ENCODE assay signal across 25 cellular contexts in the genomic region with DNA sequence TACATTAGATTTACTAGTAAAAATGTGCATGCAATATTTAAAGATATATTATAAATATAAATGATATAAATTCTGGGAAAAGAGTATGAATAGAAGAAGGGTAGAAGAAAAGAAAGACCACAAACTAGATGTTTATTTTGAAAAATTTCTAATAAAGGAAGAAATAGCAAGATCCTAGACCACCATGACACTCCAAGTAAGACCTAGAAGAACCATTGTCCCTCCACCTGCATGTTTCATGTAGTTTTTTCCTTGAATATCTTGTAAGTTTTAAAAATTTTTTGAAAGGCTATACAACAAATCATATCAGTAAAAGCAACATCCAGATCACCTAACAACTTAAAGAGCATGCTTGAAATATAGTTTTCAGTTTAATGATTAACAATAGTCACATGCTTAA.
"Had no signal": no experiment of that assay in that cellular context is flagged by ENCODE, and none has a peak within 500 bp of the region (broad histone marks: within the 10 kb centered on the region; RNA-seq: fewer than 3 reads in every experiment).

No MANE protein-coding gene starts in this region.

- H3K36me3 ChIP-seq: left lung, neural progenitor cell, spleen, thoracic aorta, upper lobe of left lung had no signal

- H3K4me3 ChIP-seq: hepatocyte, left lung, neural progenitor cell, spleen, thoracic aorta, upper lobe of left lung had no signal

- ATAC-seq: activated CD4-positive, alpha-beta T cell treated with anti-CD3 and anti-CD28 coated beads for 36 hours; activated naive CD4-positive, alpha-beta T cell treated with anti-CD3 and anti-CD28 coated beads, Interleukin-2, amount 50 U/mL, for 72 hours; activated T-helper 17 cell treated with anti-CD3 and anti-CD28 coated beads, Interleukin-2, amount 50 U/mL, for 72 hours; left lung; naive thymus-derived CD8-positive, alpha-beta T cell; sciatic nerve had no signal

- H3K27ac ChIP-seq: hepatocyte, left lung, neural progenitor cell, spleen, thoracic aorta, upper lobe of left lung had no signal

- H3K9me3 Mint-ChIP-seq: activated T-helper 17 cell treated with anti-CD3 and anti-CD28 coated beads, Interleukin-2, amount 50 U/mL, for 72 hours had no signal

- H2AFZ ChIP-seq: hepatocyte, neural progenitor cell had no signal

- H3K4me2 ChIP-seq: neural progenitor cell had no signal

- H3K27me3 ChIP-seq: hepatocyte, left lung, neural progenitor cell, spleen, upper lobe of left lung had no signal

- H3K9ac ChIP-seq: neural progenitor cell had no signal

- DNase-seq: activated CD4-positive, alpha-beta T cell treated with anti-CD3 and anti-CD28 coated beads for 36 hours; activated CD4-positive, alpha-beta T cell treated with anti-CD3 and anti-CD28 coated beads, Interleukin-2, amount 50 U/mL, for 4 hours; activated CD8-positive, alpha-beta memory T cell treated with anti-CD3 and anti-CD28 coated beads for 24 hours; activated CD8-positive, alpha-beta memory T cell treated with anti-CD3 and anti-CD28 coated beads, Interleukin-2, amount 50 U/mL, for 4 hours; activated T-cell treated with anti-CD3 and anti-CD28 coated beads, Interleukin-2, amount 50 U/mL, for 24 hours; aorta; cortex of kidney; erythroblast; foreskin melanocyte; glutamatergic neuron; immature natural killer cell; kidney glomerular epithelial cell; left lung; naive thymus-derived CD8-positive, alpha-beta T cell; spleen; stimulated activated CD4-positive, alpha-beta T cell treated with anti-CD3 and anti-CD28 coated beads, Interleukin-4, amount 100 ng/mL, for 1 hour; stimulated activated naive CD4-positive, alpha-beta T cell treated with Interleukin-2 at 50 U/mL for 16 hours; upper lobe of left lung had no signal

- H3K27ac Mint-ChIP-seq: activated CD4-positive, alpha-beta T cell treated with anti-CD3 and anti-CD28 coated beads for 36 hours; activated naive CD4-positive, alpha-beta T cell treated with anti-CD3 and anti-CD28 coated beads, Interleukin-2, amount 50 U/mL, for 72 hours; activated T-cell treated with anti-CD3 and anti-CD28 coated beads, Interleukin-2, amount 50 U/mL, for 24 hours; activated T-helper 17 cell treated with anti-CD3 and anti-CD28 coated beads, Interleukin-2, amount 50 U/mL, for 72 hours; immature natural killer cell; naive thymus-derived CD8-positive, alpha-beta T cell; neural progenitor cell; T-helper 2 cell treated with Interferon-gamma antibody and Interleukin-4, amounts not matched to agents 5 μg/mL and 100 μg/mL, for 36 hours had no signal

- H3K4me1 Mint-ChIP-seq: activated T-helper 17 cell treated with anti-CD3 and anti-CD28 coated beads, Interleukin-2, amount 50 U/mL, for 72 hours; immature natural killer cell; naive thymus-derived CD8-positive, alpha-beta T cell had no signal

- H3K4me3 Mint-ChIP-seq: activated CD4-positive, alpha-beta T cell treated with anti-CD3 and anti-CD28 coated beads for 36 hours; activated T-cell treated with anti-CD3 and anti-CD28 coated beads, Interleukin-2, amount 50 U/mL, for 24 hours; activated T-helper 17 cell treated with anti-CD3 and anti-CD28 coated beads, Interleukin-2, amount 50 U/mL, for 72 hours; immature natural killer cell; naive thymus-derived CD8-positive, alpha-beta T cell; neural progenitor cell; T-helper 2 cell treated with Interferon-gamma antibody and Interleukin-4, amounts not matched to agents 5 μg/mL and 100 μg/mL, for 36 hours had no signal

- H3K27me3 Mint-ChIP-seq: activated CD4-positive, alpha-beta T cell treated with anti-CD3 and anti-CD28 coated beads for 36 hours; activated T-cell treated with anti-CD3 and anti-CD28 coated beads, Interleukin-2, amount 50 U/mL, for 24 hours; naive thymus-derived CD8-positive, alpha-beta T cell had no signal

- H3K4me1 ChIP-seq: left lung, neural progenitor cell, spleen, upper lobe of left lung had no signal
